ENCODE assay signal across 13 cellular contexts in genomic region chr21:31556662-31557061, GRCh38.
DNase-seq lines count a peak whose midpoint lies in the region; ATAC-seq lines count a peak whose summit lies in the region.
"Had no signal": no experiment of that assay in that cellular context is flagged by ENCODE, and none has a peak within 500 bp of the region (broad histone marks: within the 10 kb centered on the region; RNA-seq: fewer than 3 reads in every experiment).

No MANE protein-coding gene starts in this region.

- no peak overlapping the region for H3K27ac Mint-ChIP-seq in stimulated activated naive CD8-positive, alpha-beta T cell treated with anti-CD3 and anti-CD28 coated beads, Interleukin-15, Interleukin-2, amounts not matched to agents 100 ng/mL and 50 ng/mL, for 24 hours
- no peak overlapping the region for H3K27ac Mint-ChIP-seq in stimulated activated naive CD8-positive, alpha-beta T cell treated with anti-CD3 and anti-CD28 coated beads, Interleukin-15, amount 100 ng/mL, for 72 hours
- H3K27ac Mint-ChIP-seq in T-cell, result no peak overlapping the region
- H3K27ac Mint-ChIP-seq: CD14-positive monocyte had no signal

- peaks cover 60% of the 10 kb centered on the region for H3K4me1 Mint-ChIP-seq in stimulated activated naive CD8-positive, alpha-beta T cell treated with anti-CD3 and anti-CD28 coated beads, Interleukin-15, Interleukin-2, amounts not matched to agents 100 ng/mL and 50 ng/mL, for 24 hours (ENCODE audit: low read depth)
- peaks cover 62% of the 10 kb centered on the region for H3K4me1 Mint-ChIP-seq in stimulated activated naive CD8-positive, alpha-beta T cell treated with anti-CD3 and anti-CD28 coated beads, Interleukin-15, amount 100 ng/mL, for 72 hours
- peaks cover 24 to 47% (median 44%) of the 10 kb centered on the region in 3 donors for H3K4me1 Mint-ChIP-seq in T-cell

- no peak for ATAC-seq in stimulated activated naive CD8-positive, alpha-beta T cell treated with anti-CD3 and anti-CD28 coated beads, Interleukin-15, amount 100 ng/mL, for 72 hours
- no peak for ATAC-seq in T-cell (replicated peaks in 1 of 4)
- ATAC-seq in GM21528 (IDR thresholded peaks at IDR 0.05; ENCODE audit: low FRiP score, unreplicated experiment), result no peak
- no peak for ATAC-seq in HG02973 (IDR thresholded peaks at IDR 0.05; ENCODE audit: unreplicated experiment)
- ATAC-seq: sciatic nerve; stimulated activated naive CD8-positive, alpha-beta T cell treated with anti-CD3 and anti-CD28 coated beads, Interleukin-15, Interleukin-2, amounts not matched to agents 100 U/mL and 50 U/mL, for 24 hours had no signal

- peaks cover 24% of the 10 kb centered on the region for H3K27me3 Mint-ChIP-seq in stimulated activated naive CD8-positive, alpha-beta T cell treated with anti-CD3 and anti-CD28 coated beads, Interleukin-15, Interleukin-2, amounts not matched to agents 100 ng/mL and 50 ng/mL, for 24 hours
- H3K27me3 Mint-ChIP-seq in stimulated activated naive CD8-positive, alpha-beta T cell treated with anti-CD3 and anti-CD28 coated beads, Interleukin-15, amount 100 ng/mL, for 72 hours, result peaks cover 32% of the 10 kb centered on the region
- H3K27me3 Mint-ChIP-seq in T-cell, result peaks cover 6 to 23% of the 10 kb centered on the region in 2 donors

- no peaks in the 10 kb centered on the region for H3K9me3 ChIP-seq in iPS-18c (ENCODE audit: control insufficient read depth, insufficient read depth, low read length)

- H3K9me3 Mint-ChIP-seq in stimulated activated naive CD8-positive, alpha-beta T cell treated with anti-CD3 and anti-CD28 coated beads, Interleukin-15, Interleukin-2, amounts not matched to agents 100 ng/mL and 50 ng/mL, for 24 hours, result no peaks in the 10 kb centered on the region
- H3K9me3 Mint-ChIP-seq in stimulated activated naive CD8-positive, alpha-beta T cell treated with anti-CD3 and anti-CD28 coated beads, Interleukin-15, amount 100 ng/mL, for 72 hours, result no peaks in the 10 kb centered on the region
- H3K9me3 Mint-ChIP-seq in T-cell, result no peaks in the 10 kb centered on the region

- CTCF ChIA-PET in T-cell (lab: Charles Lee), result interaction anchor here in 1 of 2 donors (0.6 to 0.7 kb wide), 2 partner anchors 154 to 401 kb away, joined by 3 to 5 read pairs; no protein-coding TSS in a partner anchor

- no peaks in the 10 kb centered on the region for H3K36me3 Mint-ChIP-seq in stimulated activated naive CD8-positive, alpha-beta T cell treated with anti-CD3 and anti-CD28 coated beads, Interleukin-15, Interleukin-2, amounts not matched to agents 100 ng/mL and 50 ng/mL, for 24 hours (ENCODE audit: low read depth)
- H3K36me3 Mint-ChIP-seq in T-cell, result no peaks in the 10 kb centered on the region
- H3K36me3 Mint-ChIP-seq: CD14-positive monocyte had no signal

- H3K4me3 Mint-ChIP-seq in stimulated activated naive CD8-positive, alpha-beta T cell treated with anti-CD3 and anti-CD28 coated beads, Interleukin-15, Interleukin-2, amounts not matched to agents 100 ng/mL and 50 ng/mL, for 24 hours, result peak overlapping the region; percentile 75
- peak overlapping the region in 1 of 2 donors; percentile 83 for H3K4me3 Mint-ChIP-seq in stimulated activated naive CD8-positive, alpha-beta T cell treated with anti-CD3 and anti-CD28 coated beads, Interleukin-15, amount 100 ng/mL, for 72 hours
- peak overlapping the region; percentile 75 to 81 (median 80) for H3K4me3 Mint-ChIP-seq in T-cell

- POLR2A ChIA-PET in T-cell (lab: Charles Lee), result interaction anchor here (0.6 to 0.7 kb wide), 2 partner anchors 159 to 757 kb away, joined by 4 to 6 read pairs; no protein-coding TSS in a partner anchor

- DNase-seq in stimulated activated naive CD8-positive, alpha-beta T cell treated with anti-CD3 and anti-CD28 coated beads, Interleukin-15, amount 100 ng/mL, for 72 hours, result no peak
- DNase-seq in T-cell (no peak), SKM-1 treated with dmso at 0.1 percent for 144 hours (lab: John Stamatoyannopoulos, UW; ENCODE audit: unreplicated experiment) (no peak), A172 (ENCODE audit: low spot score) (no peak)
- DNase-seq: foreskin melanocyte, GDM1 had no signal

- peak overlapping the region; percentile 85; the same call in 1 of the 2 replicates for H3K4me3 ChIP-seq in iPS-18c (ENCODE audit: insufficient read depth, low read depth, low read length)
